27 cellular contexts compared by ENCODE assay signal in genomic region chr9:122846371-122847060, GRCh38. TPM values are rescaled to one million over a fixed set of nuclear protein-coding genes. Genes with fewer than 3 reads are reported as not detected.
DNase-seq lines count a peak whose midpoint lies in the region; ATAC-seq lines count a peak whose summit lies in the region.
"Had no signal": no experiment of that assay in that cellular context is flagged by ENCODE, and none has a peak within 500 bp of the region (broad histone marks: within the 10 kb centered on the region; RNA-seq: fewer than 3 reads in every experiment).

No MANE protein-coding gene starts in this region.

- H3K27ac Mint-ChIP-seq in activated naive CD4-positive, alpha-beta T cell treated with anti-CD3 and anti-CD28 coated beads for 36 hours = peak overlapping the region; percentile 79
- peak overlapping the region; percentile 55 for H3K27ac Mint-ChIP-seq in T-helper 1 cell treated with Interleukin-12 subunit alpha and Interleukin-12 subunit beta and Interleukin-4 antibody, amounts not matched to agents 30 μg/mL and 1 μg/mL, for 36 hours
- H3K27ac Mint-ChIP-seq in activated naive CD8-positive, alpha-beta T cell treated with anti-CD3 and anti-CD28 coated beads, Interleukin-2, amount 50 U/mL, for 24 hours = peak overlapping the region; percentile 93
- H3K27ac Mint-ChIP-seq in stimulated activated naive CD8-positive, alpha-beta T cell treated with anti-CD3 and anti-CD28 coated beads, Interleukin-15, Interleukin-2, amounts not matched to agents 100 ng/mL and 50 ng/mL, for 24 hours = peak overlapping the region; percentile 71
- H3K27ac Mint-ChIP-seq: neural progenitor cell had no signal

- H3K4me3 Mint-ChIP-seq in activated naive CD4-positive, alpha-beta T cell treated with anti-CD3 and anti-CD28 coated beads for 36 hours = no peak overlapping the region
- no peak overlapping the region for H3K4me3 Mint-ChIP-seq in T-helper 1 cell treated with Interleukin-12 subunit alpha and Interleukin-12 subunit beta and Interleukin-4 antibody, amounts not matched to agents 30 μg/mL and 1 μg/mL, for 36 hours
- peak overlapping the region; percentile 18 for H3K4me3 Mint-ChIP-seq in activated naive CD8-positive, alpha-beta T cell treated with anti-CD3 and anti-CD28 coated beads, Interleukin-2, amount 50 U/mL, for 24 hours
- H3K4me3 Mint-ChIP-seq in stimulated activated naive CD8-positive, alpha-beta T cell treated with anti-CD3 and anti-CD28 coated beads, Interleukin-15, Interleukin-2, amounts not matched to agents 100 ng/mL and 50 ng/mL, for 24 hours = peak overlapping the region; percentile 30
- H3K4me3 Mint-ChIP-seq: neural progenitor cell had no signal

- no peak for DNase-seq in activated naive CD4-positive, alpha-beta T cell treated with anti-CD3 and anti-CD28 coated beads for 36 hours
- DNase-seq in activated naive CD4-positive, alpha-beta T cell treated with Interleukin-2 at 50 U/mL for 16 hours = no peak
- DNase-seq in activated naive CD8-positive, alpha-beta T cell treated with anti-CD3 and anti-CD28 coated beads, Interleukin-2, amount 50 U/mL, for 24 hours = no peak
- DNase-seq in AG08395 (ENCODE audit: low spot score) (no peak), NCI-H69 (lab: John Stamatoyannopoulos, UW) (no peak), SKM-1 treated with dmso at 0.1 percent for 144 hours (lab: John Stamatoyannopoulos, UW; ENCODE audit: unreplicated experiment) (no peak)
- DNase-seq: ACHN; body of pancreas; DMS79 treated with DMSO at 0.1 percent for 48 hours; effector CD8-positive, alpha-beta T cell; foreskin melanocyte; hippocampal formation; Karpas-422; NCI-H187 treated with DMSO at 0.1 percent for 48 hours; NCI-H2227 treated with DMSO at 0.1 percent for 48 hours; NCI-H748 treated with DMSO at 0.1 percent for 48 hours; testis; uterus had no signal

- CTCF ChIA-PET in activated naive CD4-positive, alpha-beta T cell treated with anti-CD3 and anti-CD28 coated beads for 36 hours (lab: Charles Lee) = no interaction called here

- H3K9me3 Mint-ChIP-seq in activated naive CD4-positive, alpha-beta T cell treated with anti-CD3 and anti-CD28 coated beads for 36 hours = no peaks in the 10 kb centered on the region
- H3K9me3 Mint-ChIP-seq in T-helper 1 cell treated with Interleukin-12 subunit alpha and Interleukin-12 subunit beta and Interleukin-4 antibody, amounts not matched to agents 30 μg/mL and 1 μg/mL, for 36 hours = no peaks in the 10 kb centered on the region
- no peaks in the 10 kb centered on the region for H3K9me3 Mint-ChIP-seq in activated naive CD8-positive, alpha-beta T cell treated with anti-CD3 and anti-CD28 coated beads, Interleukin-2, amount 50 U/mL, for 24 hours
- H3K9me3 Mint-ChIP-seq in stimulated activated naive CD8-positive, alpha-beta T cell treated with anti-CD3 and anti-CD28 coated beads, Interleukin-15, Interleukin-2, amounts not matched to agents 100 ng/mL and 50 ng/mL, for 24 hours = no peaks in the 10 kb centered on the region
- H3K9me3 Mint-ChIP-seq: neural progenitor cell had no signal

- peaks cover 28% of the 10 kb centered on the region for H3K4me1 Mint-ChIP-seq in activated naive CD4-positive, alpha-beta T cell treated with anti-CD3 and anti-CD28 coated beads for 36 hours (ENCODE audit: low read depth)
- H3K4me1 Mint-ChIP-seq in T-helper 1 cell treated with Interleukin-12 subunit alpha and Interleukin-12 subunit beta and Interleukin-4 antibody, amounts not matched to agents 30 μg/mL and 1 μg/mL, for 36 hours (ENCODE audit: low read depth) = peaks cover 35% of the 10 kb centered on the region
- H3K4me1 Mint-ChIP-seq in activated naive CD8-positive, alpha-beta T cell treated with anti-CD3 and anti-CD28 coated beads, Interleukin-2, amount 50 U/mL, for 24 hours = peaks cover 36% of the 10 kb centered on the region
- peaks cover 36% of the 10 kb centered on the region for H3K4me1 Mint-ChIP-seq in stimulated activated naive CD8-positive, alpha-beta T cell treated with anti-CD3 and anti-CD28 coated beads, Interleukin-15, Interleukin-2, amounts not matched to agents 100 ng/mL and 50 ng/mL, for 24 hours (ENCODE audit: low read depth)
- H3K4me1 Mint-ChIP-seq: neural progenitor cell had no signal

- peaks cover 24% of the 10 kb centered on the region for H3K36me3 Mint-ChIP-seq in activated naive CD4-positive, alpha-beta T cell treated with anti-CD3 and anti-CD28 coated beads for 36 hours (ENCODE audit: low read depth)
- H3K36me3 Mint-ChIP-seq in T-helper 1 cell treated with Interleukin-12 subunit alpha and Interleukin-12 subunit beta and Interleukin-4 antibody, amounts not matched to agents 30 μg/mL and 1 μg/mL, for 36 hours (ENCODE audit: low read depth) = peaks cover 41% of the 10 kb centered on the region
- H3K36me3 Mint-ChIP-seq in activated naive CD8-positive, alpha-beta T cell treated with anti-CD3 and anti-CD28 coated beads, Interleukin-2, amount 50 U/mL, for 24 hours (ENCODE audit: low read depth) = peaks cover 33% of the 10 kb centered on the region
- H3K36me3 Mint-ChIP-seq in stimulated activated naive CD8-positive, alpha-beta T cell treated with anti-CD3 and anti-CD28 coated beads, Interleukin-15, Interleukin-2, amounts not matched to agents 100 ng/mL and 50 ng/mL, for 24 hours (ENCODE audit: low read depth) = peaks cover 43% of the 10 kb centered on the region

- peak; percentile 63 for ATAC-seq in activated naive CD8-positive, alpha-beta T cell treated with anti-CD3 and anti-CD28 coated beads, Interleukin-2, amount 50 U/mL, for 24 hours
- ATAC-seq: body of pancreas, esophagus mucosa, HCT116 had no signal

- H3K27me3 Mint-ChIP-seq in activated naive CD4-positive, alpha-beta T cell treated with anti-CD3 and anti-CD28 coated beads for 36 hours (ENCODE audit: low read depth) = no peaks in the 10 kb centered on the region
- no peaks in the 10 kb centered on the region for H3K27me3 Mint-ChIP-seq in T-helper 1 cell treated with Interleukin-12 subunit alpha and Interleukin-12 subunit beta and Interleukin-4 antibody, amounts not matched to agents 30 μg/mL and 1 μg/mL, for 36 hours (ENCODE audit: low read depth)
- no peaks in the 10 kb centered on the region for H3K27me3 Mint-ChIP-seq in activated naive CD8-positive, alpha-beta T cell treated with anti-CD3 and anti-CD28 coated beads, Interleukin-2, amount 50 U/mL, for 24 hours
- H3K27me3 Mint-ChIP-seq in stimulated activated naive CD8-positive, alpha-beta T cell treated with anti-CD3 and anti-CD28 coated beads, Interleukin-15, Interleukin-2, amounts not matched to agents 100 ng/mL and 50 ng/mL, for 24 hours = no peaks in the 10 kb centered on the region

- intact Hi-C loops in activated naive CD4-positive, alpha-beta T cell treated with anti-CD3 and anti-CD28 coated beads for 36 hours (cut with micrococcal nuclease) = loop anchor here (2.0 to 10.0 kb wide), 3 partner anchors 18 to 148 kb away; partner anchors contain the start of genes PDCL and RC3H2

RNA-seq across cellular contexts. Expression of gene PDCL, which starts 18.1 kb away (rescaled TPM):
- total RNA-seq in activated naive CD4-positive, alpha-beta T cell treated with anti-CD3 and anti-CD28 coated beads for 36 hours = 10 to 100 TPM; 19.5 to 19.6 TPM

RNA-seq across cellular contexts. Expression of gene OR1K1, which starts 46.6 kb away (rescaled TPM):
- total RNA-seq in activated naive CD4-positive, alpha-beta T cell treated with anti-CD3 and anti-CD28 coated beads for 36 hours = not detected
- total RNA-seq: body of pancreas, esophagus mucosa, HT1080, liver, mononuclear cell, posterior vena cava, testis, uterus had no signal

RNA-seq across cellular contexts. Expression of gene OR5C1, which starts 57.8 kb away (rescaled TPM):
- total RNA-seq in activated naive CD4-positive, alpha-beta T cell treated with anti-CD3 and anti-CD28 coated beads for 36 hours = not detected
- total RNA-seq: body of pancreas, esophagus mucosa, HT1080, liver, mononuclear cell, posterior vena cava, testis, uterus had no signal

RNA-seq across cellular contexts. Expression of gene RC3H2, which starts 58.6 kb away (rescaled TPM):
- total RNA-seq in activated naive CD4-positive, alpha-beta T cell treated with anti-CD3 and anti-CD28 coated beads for 36 hours = 10 to 100 TPM; 20.2 to 21.3 TPM

Comparison
In these comparisons a context has a peak if more than half of its experiments do, and no peak if none do; other contexts are left out.
1. H3K4me3 Mint-ChIP-seq: peak in activated naive CD8-positive, alpha-beta T cell treated with anti-CD3 and anti-CD28 coated beads, Interleukin-2, amount 50 U/mL, for 24 hours (single experiment) and stimulated activated naive CD8-positive, alpha-beta T cell treated with anti-CD3 and anti-CD28 coated beads, Interleukin-15, Interleukin-2, amounts not matched to agents 100 ng/mL and 50 ng/mL, for 24 hours (single experiment); none in activated naive CD4-positive, alpha-beta T cell treated with anti-CD3 and anti-CD28 coated beads for 36 hours (single experiment) and T-helper 1 cell treated with Interleukin-12 subunit alpha and Interleukin-12 subunit beta and Interleukin-4 antibody, amounts not matched to agents 30 μg/mL and 1 μg/mL, for 36 hours (single experiment).
2. Peak in every context shown above with its lines, with median percentiles within 50 percentile points of each other: H3K27ac Mint-ChIP-seq.